9 cellular contexts compared by ENCODE assay signal in genomic region chr4:88027611-88028608, GRCh38. TPM values are rescaled to one million over a fixed set of nuclear protein-coding genes. Genes with fewer than 3 reads are reported as not detected.
DNase-seq lines count a peak whose midpoint lies in the region; ATAC-seq, FAIRE-seq and TF ChIP-seq lines count a peak whose summit lies in the region.
"Had no signal": no experiment of that assay in that cellular context is flagged by ENCODE, and none has a peak within 500 bp of the region (broad histone marks: within the 10 kb centered on the region; RNA-seq: fewer than 3 reads in every experiment).

No MANE protein-coding gene starts in this region.

- no peak overlapping the region for H2AFZ ChIP-seq in osteoblast (ENCODE audit: low read length)

- no peaks in the 10 kb centered on the region for H4K20me1 ChIP-seq in osteoblast (ENCODE audit: insufficient read depth, low read length)

- H3K4me3 ChIP-seq in coronary artery (no peak overlapping the region), osteoblast (ENCODE audit: insufficient read depth, low read length) (no peak overlapping the region)

- TF ChIP-seq CTCF in coronary artery (IDR thresholded peaks at IDR 0.05) (no peak), osteoblast (IDR thresholded peaks at IDR 0.05; ENCODE audit: extremely low read depth, low read depth, low read length) (no peak)

- no peaks in the 10 kb centered on the region for H3K9me3 ChIP-seq in osteoblast (ENCODE audit: low read depth, low read length)

- H3K4me2 ChIP-seq in osteoblast (ENCODE audit: insufficient read depth, low read length) = peak overlapping the region; percentile 42

- no peaks in the 10 kb centered on the region for H3K27me3 ChIP-seq in osteoblast (ENCODE audit: insufficient read depth, low read length)

- DNase-seq in COLO829 (ENCODE audit: low spot score) (peak; percentile 96), NCI-H82 treated with DMSO at 0.1 percent for 48 hours (lab: John Stamatoyannopoulos, UW; ENCODE audit: unreplicated experiment) (peak; percentile 8), coronary artery (ENCODE audit: low spot score) (no peak), osteoblast (ENCODE audit: insufficient read length, low spot score, missing footprints) (peak; percentile 87), NCI-H2107 (lab: John Stamatoyannopoulos, UW) (no peak), GM12892 (ENCODE audit: insufficient read length) (no peak)
- DNase-seq: NCI-H2227 treated with DMSO at 0.1 percent for 48 hours had no signal

- H3K36me3 ChIP-seq in osteoblast (ENCODE audit: insufficient read depth, low read length) = peaks cover 39% of the 10 kb centered on the region

- H3K27ac ChIP-seq in coronary artery (peak overlapping the region; percentile 12 to 60), osteoblast (ENCODE audit: low read depth, low read length) (peak overlapping the region; percentile 78)

- H3K4me1 ChIP-seq in osteoblast (ENCODE audit: insufficient read depth, low read length) = peaks cover 22% of the 10 kb centered on the region

- no peak for ATAC-seq in GM18505 (IDR thresholded peaks at IDR 0.05; ENCODE audit: unreplicated experiment)
- ATAC-seq in GM21526 (IDR thresholded peaks at IDR 0.05; ENCODE audit: low FRiP score, unreplicated experiment) = no peak

- TF ChIP-seq POLR2A in GM18505 (IDR thresholded peaks at IDR 0.05; ENCODE audit: borderline replicate concordance, extremely low read depth, insufficient read depth, insufficient read length) (no peak), GM12892 (IDR thresholded peaks at IDR 0.05; ENCODE audit: low read depth, low read length) (no peak)

- H3K79me2 ChIP-seq in osteoblast (ENCODE audit: insufficient read depth, low read length) = peaks cover 60% of the 10 kb centered on the region

- no peak for FAIRE-seq in GM12892 (lab: Jason Lieb, UNC)

RNA-seq across cellular contexts. Expression of gene PKD2, which starts 20.5 kb away (rescaled TPM):
- 106 and 111 TPM in 2 replicates for total RNA-seq in osteoblast
- polyA plus RNA-seq in GM12892 (2012; ENCODE audit: missing spikeins) = 6.4 TPM

RNA-seq across cellular contexts. Expression of gene SPP1, which starts 52.4 kb away (rescaled TPM):
- 7.6 and 16.2 TPM in 2 replicates for total RNA-seq in osteoblast
- polyA plus RNA-seq in GM12892 (2012; ENCODE audit: missing spikeins) = not detected

Comparison
In these comparisons a context has a peak if more than half of its experiments do, and no peak if none do; other contexts are left out.
1. DNase-seq: peak in COLO829 (single experiment), NCI-H82 treated with DMSO at 0.1 percent for 48 hours (single experiment) and osteoblast (single experiment); none in coronary artery (single experiment), NCI-H2107 (single experiment) and GM12892 (single experiment).